16 cellular contexts compared by ENCODE assay signal in the genomic region with DNA sequence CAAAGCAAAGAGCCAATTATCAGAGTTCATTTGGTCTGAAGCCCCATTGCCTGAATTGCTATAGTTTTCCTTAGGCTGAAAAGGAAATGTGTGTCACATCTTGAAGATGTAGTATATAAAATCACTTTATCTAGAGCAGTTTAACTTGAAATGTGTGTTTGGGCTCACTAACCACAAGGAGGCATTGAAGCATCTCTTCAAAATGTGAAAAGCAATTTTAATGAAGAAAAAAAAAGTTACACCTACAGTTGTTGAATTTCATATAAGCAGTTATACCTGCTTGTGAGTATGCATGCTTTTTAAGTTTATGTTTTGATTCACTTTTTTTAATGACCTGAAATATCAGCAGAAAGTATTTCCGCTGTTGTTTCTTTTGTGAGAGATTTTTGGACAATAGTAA.
DNase-seq lines count a peak whose midpoint lies in the region; ATAC-seq and TF ChIP-seq lines count a peak whose summit lies in the region.
"Had no signal": no experiment of that assay in that cellular context is flagged by ENCODE, and none has a peak within 500 bp of the region (broad histone marks: within the 10 kb centered on the region; RNA-seq: fewer than 3 reads in every experiment).

No MANE protein-coding gene starts in this region.

- H3K27me3 ChIP-seq in AG04450 (ENCODE audit: control insufficient read depth, insufficient read depth, low read length) (peaks cover 12% of the 10 kb centered on the region), foreskin keratinocyte (peaks cover 26% of the 10 kb centered on the region)
- H3K27me3 ChIP-seq: esophagus squamous epithelium had no signal

- POLR2A ChIA-PET in AG04450 (lab: Yijun Ruan, JAX) = no interaction called here
- POLR2A ChIA-PET in activated CD8-positive, alpha-beta T cell treated with anti-CD3 and anti-CD28 coated beads, Interleukin-2, amount 10 ng/mL, durations not matched to agents 7 days and 5 days (lab: Charles Lee) = no interaction called here

- no peaks in the 10 kb centered on the region for H3K9me3 ChIP-seq in AG04450 (ENCODE audit: control insufficient read depth, insufficient read depth, low read length)
- H3K9me3 ChIP-seq: esophagus squamous epithelium had no signal

- no peak overlapping the region for H3K27ac Mint-ChIP-seq in HFFc6
- H3K27ac Mint-ChIP-seq in activated CD8-positive, alpha-beta T cell treated with anti-CD3 and anti-CD28 coated beads, Interleukin-2, amount 10 ng/mL, durations not matched to agents 7 days and 5 days = no peak overlapping the region
- H3K27ac Mint-ChIP-seq: activated CD4-positive, alpha-beta T cell treated with anti-CD3 and anti-CD28 coated beads, Interleukin-2, amount 10 ng/mL, durations not matched to agents 24 days and 14 days; CD4-positive, CD25-positive, alpha-beta regulatory T cell; stimulated activated naive B cell treated with anti-CD40 and anti-IgM and Interleukin-4, amounts not matched to agents 10 μg/mL and 1 μg/mL and 100 μg/mL, for 72 hours had no signal

- peaks cover 17% of the 10 kb centered on the region for H3K27me3 Mint-ChIP-seq in HFFc6 (ENCODE audit: insufficient read depth)
- H3K27me3 Mint-ChIP-seq in activated CD8-positive, alpha-beta T cell treated with anti-CD3 and anti-CD28 coated beads, Interleukin-2, amount 10 ng/mL, durations not matched to agents 7 days and 5 days (ENCODE audit: low read depth) = peaks cover 26% of the 10 kb centered on the region
- H3K27me3 Mint-ChIP-seq: stimulated activated naive B cell treated with anti-CD40 and anti-IgM and Interleukin-4, amounts not matched to agents 10 μg/mL and 1 μg/mL and 100 μg/mL, for 72 hours had no signal

- no peaks in the 10 kb centered on the region for H3K9me3 Mint-ChIP-seq in HFFc6
- no peaks in the 10 kb centered on the region for H3K9me3 Mint-ChIP-seq in activated CD8-positive, alpha-beta T cell treated with anti-CD3 and anti-CD28 coated beads, Interleukin-2, amount 10 ng/mL, durations not matched to agents 7 days and 5 days (ENCODE audit: insufficient read depth)
- H3K9me3 Mint-ChIP-seq: CD4-positive, CD25-positive, alpha-beta regulatory T cell; central memory CD8-positive, alpha-beta T cell; stimulated activated naive B cell treated with anti-CD40 and anti-IgM and Interleukin-4, amounts not matched to agents 10 μg/mL and 1 μg/mL and 100 μg/mL, for 72 hours had no signal

- no peak overlapping the region for H3K4me3 Mint-ChIP-seq in HFFc6
- H3K4me3 Mint-ChIP-seq in activated CD8-positive, alpha-beta T cell treated with anti-CD3 and anti-CD28 coated beads, Interleukin-2, amount 10 ng/mL, durations not matched to agents 7 days and 5 days = no peak overlapping the region
- H3K4me3 Mint-ChIP-seq: activated CD4-positive, alpha-beta T cell treated with anti-CD3 and anti-CD28 coated beads, Interleukin-2, amount 10 ng/mL, durations not matched to agents 24 days and 14 days; CD4-positive, CD25-positive, alpha-beta regulatory T cell; central memory CD8-positive, alpha-beta T cell; stimulated activated naive B cell treated with anti-CD40 and anti-IgM and Interleukin-4, amounts not matched to agents 10 μg/mL and 1 μg/mL and 100 μg/mL, for 72 hours had no signal

- CTCF ChIA-PET in AG04450 (lab: Charles Lee) = interaction anchor here (0.8 to 6.5 kb wide), 2 partner anchors 9 to 49 kb away, joined by 3 to 34 read pairs; no protein-coding TSS in a partner anchor
- CTCF ChIA-PET in activated CD8-positive, alpha-beta T cell treated with anti-CD3 and anti-CD28 coated beads, Interleukin-2, amount 10 ng/mL, durations not matched to agents 7 days and 5 days (lab: Charles Lee) = no interaction called here

- H3K4me1 ChIP-seq in foreskin keratinocyte = no peaks in the 10 kb centered on the region
- H3K4me1 ChIP-seq: esophagus squamous epithelium had no signal

- TF ChIP-seq CTCF in AG04450 (IDR thresholded peaks at IDR 0.05; ENCODE audit: low read depth, low read length) (peak; percentile 33), HFFc6 (IDR thresholded peaks at IDR 0.05) (peak; percentile 67), VCaP (conservative IDR thresholded peaks at IDR 0.05) (peak; percentile 68), foreskin keratinocyte (conservative IDR thresholded peaks at IDR 0.05) (peak; percentile 44)

- no peak overlapping the region for H3K27ac ChIP-seq in AG04450 (ENCODE audit: low read depth, low read length)
- no peak overlapping the region for H3K27ac ChIP-seq in VCaP
- H3K27ac ChIP-seq in foreskin keratinocyte = no peak overlapping the region
- H3K27ac ChIP-seq: esophagus squamous epithelium had no signal

- no peaks in the 10 kb centered on the region for H3K36me3 Mint-ChIP-seq in HFFc6 (ENCODE audit: low read depth)
- H3K36me3 Mint-ChIP-seq in activated CD8-positive, alpha-beta T cell treated with anti-CD3 and anti-CD28 coated beads, Interleukin-2, amount 10 ng/mL, durations not matched to agents 7 days and 5 days (ENCODE audit: low read depth) = no peaks in the 10 kb centered on the region
- H3K36me3 Mint-ChIP-seq: CD4-positive, CD25-positive, alpha-beta regulatory T cell; stimulated activated naive B cell treated with anti-CD40 and anti-IgM and Interleukin-4, amounts not matched to agents 10 μg/mL and 1 μg/mL and 100 μg/mL, for 72 hours had no signal

- intact Hi-C loops in cardiac septum (cut with DNase I) = no loop called here

- H3K4me1 Mint-ChIP-seq in HFFc6 (ENCODE audit: low read depth) = no peaks in the 10 kb centered on the region
- H3K4me1 Mint-ChIP-seq in activated CD8-positive, alpha-beta T cell treated with anti-CD3 and anti-CD28 coated beads, Interleukin-2, amount 10 ng/mL, durations not matched to agents 7 days and 5 days (ENCODE audit: low read depth) = peaks cover 4% of the 10 kb centered on the region
- H3K4me1 Mint-ChIP-seq: activated CD4-positive, alpha-beta T cell treated with anti-CD3 and anti-CD28 coated beads, Interleukin-2, amount 10 ng/mL, durations not matched to agents 24 days and 14 days; CD4-positive, CD25-positive, alpha-beta regulatory T cell; central memory CD8-positive, alpha-beta T cell; stimulated activated naive B cell treated with anti-CD40 and anti-IgM and Interleukin-4, amounts not matched to agents 10 μg/mL and 1 μg/mL and 100 μg/mL, for 72 hours had no signal

- DNase-seq in AG04450 (ENCODE audit: low read depth, low spot score) (no peak), HFFc6 (no peak), foreskin keratinocyte (no peak), NCI-H82 treated with DMSO at 0.1 percent for 48 hours (lab: John Stamatoyannopoulos, UW; ENCODE audit: unreplicated experiment) (no peak), cardiac septum (ENCODE audit: low spot score) (no peak)
- DNase-seq in activated CD8-positive, alpha-beta T cell treated with anti-CD3 and anti-CD28 coated beads, Interleukin-2, amount 10 ng/mL, durations not matched to agents 7 days and 5 days = no peak
- no peak for DNase-seq in effector CD4-positive, alpha-beta T cell
- DNase-seq: activated CD4-positive, alpha-beta T cell treated with anti-CD3 and anti-CD28 coated beads, Interleukin-2, amount 10 ng/mL, durations not matched to agents 24 days and 14 days; CD4-positive, CD25-positive, alpha-beta regulatory T cell; esophagus squamous epithelium; NCI-H187 treated with DMSO at 0.1 percent for 48 hours; stimulated activated CD4-positive, alpha-beta T cell treated with anti-CD3 and anti-CD28 coated beads, Interleukin-4, amount 100 ng/mL, for 1 hour; stimulated activated naive B cell treated with anti-CD40 and anti-IgM and Interleukin-4, amounts not matched to agents 10 μg/mL and 1 μg/mL and 100 μg/mL, for 72 hours; T-helper 1 cell had no signal

- no peak overlapping the region for H3K4me3 ChIP-seq in AG04450 (ENCODE audit: low read depth, low read length)
- H3K4me3 ChIP-seq: esophagus squamous epithelium had no signal

- ATAC-seq in foreskin keratinocyte = no peak
- no peak for ATAC-seq in activated CD8-positive, alpha-beta T cell treated with anti-CD3 and anti-CD28 coated beads, Interleukin-2, amount 10 ng/mL, durations not matched to agents 7 days and 5 days
- ATAC-seq: stimulated activated naive B cell treated with anti-CD40 and anti-IgM and Interleukin-4, amounts not matched to agents 10 μg/mL and 1 μg/mL and 100 μg/mL, for 72 hours had no signal
